Comparison of ENCODE assay signal across 15 cellular contexts in genomic region chr9:100581661-100582060, GRCh38. TPM values are rescaled to one million over a fixed set of nuclear protein-coding genes. Genes with fewer than 3 reads are reported as not detected.
"Had no signal": no experiment of that assay in that cellular context is flagged by ENCODE, and none has a peak within 500 bp of the region (broad histone marks: within the 10 kb centered on the region; RNA-seq: fewer than 3 reads in every experiment).

No MANE protein-coding gene starts in this region.

- H3K4me3 Mint-ChIP-seq: activated CD8-positive, alpha-beta T cell treated with anti-CD3 and anti-CD28 coated beads, Interleukin-2, amount 10 ng/mL, durations not matched to agents 7 days and 5 days; activated naive CD4-positive, alpha-beta T cell treated with anti-CD3 and anti-CD28 coated beads for 36 hours; natural killer cell; T-helper 1 cell treated with Interleukin-12 subunit alpha and Interleukin-12 subunit beta and Interleukin-4 antibody, amounts not matched to agents 30 μg/mL and 1 μg/mL, for 36 hours had no signal

- H3K4me1 Mint-ChIP-seq: natural killer cell had no signal

- H3K36me3 ChIP-seq: colonic mucosa, thyroid gland had no signal

- H3K27me3 ChIP-seq: colonic mucosa, hepatocyte, thyroid gland had no signal

- DNase-seq: activated CD4-positive, alpha-beta T cell treated with anti-CD3 and anti-CD28 coated beads for 4 hours; activated CD8-positive, alpha-beta memory T cell treated with anti-CD3 and anti-CD28 coated beads, Interleukin-2, amount 50 U/mL, for 48 hours; activated CD8-positive, alpha-beta T cell treated with anti-CD3 and anti-CD28 coated beads, Interleukin-2, amount 10 ng/mL, durations not matched to agents 7 days and 5 days; activated naive CD4-positive, alpha-beta T cell treated with anti-CD3 and anti-CD28 coated beads for 36 hours; colonic mucosa; effector CD4-positive, alpha-beta T cell; foreskin melanocyte; midbrain; natural killer cell; occipital lobe; stimulated activated CD4-positive, alpha-beta T cell treated with anti-CD3 and anti-CD28 coated beads, Interleukin-4, amount 100 ng/mL, for 4 hours; thyroid gland had no signal

- H3K9me3 Mint-ChIP-seq: activated naive CD4-positive, alpha-beta T cell treated with anti-CD3 and anti-CD28 coated beads for 36 hours; natural killer cell; T-helper 1 cell treated with Interleukin-12 subunit alpha and Interleukin-12 subunit beta and Interleukin-4 antibody, amounts not matched to agents 30 μg/mL and 1 μg/mL, for 36 hours had no signal

- H3K9me3 ChIP-seq: colonic mucosa, thyroid gland had no signal

- H3K4me3 ChIP-seq: colonic mucosa, hepatocyte, lung, thyroid gland had no signal

- ATAC-seq: activated CD8-positive, alpha-beta T cell treated with anti-CD3 and anti-CD28 coated beads, Interleukin-2, amount 10 ng/mL, durations not matched to agents 7 days and 5 days; natural killer cell had no signal

- H3K27ac ChIP-seq: colonic mucosa, hepatocyte, thyroid gland had no signal

- H3K36me3 Mint-ChIP-seq: natural killer cell had no signal

- H3K4me1 ChIP-seq: colonic mucosa, thyroid gland had no signal

- H3K27ac Mint-ChIP-seq: activated CD8-positive, alpha-beta T cell treated with anti-CD3 and anti-CD28 coated beads, Interleukin-2, amount 10 ng/mL, durations not matched to agents 7 days and 5 days; activated naive CD4-positive, alpha-beta T cell treated with anti-CD3 and anti-CD28 coated beads for 36 hours; natural killer cell; T-helper 1 cell treated with Interleukin-12 subunit alpha and Interleukin-12 subunit beta and Interleukin-4 antibody, amounts not matched to agents 30 μg/mL and 1 μg/mL, for 36 hours had no signal

RNA-seq across cellular contexts. Expression of gene CAVIN4, which starts 3.8 kb away (rescaled TPM):
- total RNA-seq: activated naive CD4-positive, alpha-beta T cell treated with anti-CD3 and anti-CD28 coated beads for 36 hours had no signal
